In the genomic region with DNA sequence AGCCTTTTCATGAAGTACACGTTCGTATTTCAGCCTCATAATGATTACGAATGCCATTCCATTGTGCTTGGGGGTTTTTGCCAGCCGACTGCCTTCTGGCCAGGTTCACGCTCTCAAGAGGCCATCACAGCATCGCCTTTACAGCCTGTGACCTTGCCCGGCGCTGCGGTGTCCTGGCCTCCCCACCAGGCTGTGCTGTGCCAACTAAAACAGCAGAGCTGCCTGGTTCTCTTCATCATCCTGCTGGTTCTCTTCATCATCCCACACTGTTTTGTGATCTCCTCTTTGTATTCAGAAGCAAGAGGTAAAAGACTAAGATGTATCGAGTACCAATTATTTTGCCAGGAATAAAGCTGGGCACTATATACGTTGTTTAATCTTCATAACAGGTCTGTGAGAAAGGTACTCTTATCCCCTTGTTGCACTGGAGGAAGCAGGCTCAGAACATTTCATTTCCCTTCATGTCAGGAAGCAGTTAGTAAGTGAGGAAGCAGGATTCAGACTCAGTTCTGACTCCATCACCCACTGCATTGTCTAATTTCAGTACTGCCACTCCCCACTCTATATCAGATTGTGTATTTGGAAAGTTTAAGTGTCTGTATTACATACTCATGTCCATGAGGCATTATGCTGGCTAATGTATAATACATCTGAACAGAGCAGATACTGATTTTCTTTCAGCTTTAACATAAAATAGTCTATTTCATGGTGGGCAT, we compare ENCODE assay signal across 1 cellular context.
TF ChIP-seq lines count a peak whose summit lies in the region.

No MANE protein-coding gene starts in this region.

TF ChIP-seq in K562, 482 proteins besides CTCF, POLR2A, EP300 and RAD21 (continued from another document):
- TF ChIP-seq, protein P1, sequence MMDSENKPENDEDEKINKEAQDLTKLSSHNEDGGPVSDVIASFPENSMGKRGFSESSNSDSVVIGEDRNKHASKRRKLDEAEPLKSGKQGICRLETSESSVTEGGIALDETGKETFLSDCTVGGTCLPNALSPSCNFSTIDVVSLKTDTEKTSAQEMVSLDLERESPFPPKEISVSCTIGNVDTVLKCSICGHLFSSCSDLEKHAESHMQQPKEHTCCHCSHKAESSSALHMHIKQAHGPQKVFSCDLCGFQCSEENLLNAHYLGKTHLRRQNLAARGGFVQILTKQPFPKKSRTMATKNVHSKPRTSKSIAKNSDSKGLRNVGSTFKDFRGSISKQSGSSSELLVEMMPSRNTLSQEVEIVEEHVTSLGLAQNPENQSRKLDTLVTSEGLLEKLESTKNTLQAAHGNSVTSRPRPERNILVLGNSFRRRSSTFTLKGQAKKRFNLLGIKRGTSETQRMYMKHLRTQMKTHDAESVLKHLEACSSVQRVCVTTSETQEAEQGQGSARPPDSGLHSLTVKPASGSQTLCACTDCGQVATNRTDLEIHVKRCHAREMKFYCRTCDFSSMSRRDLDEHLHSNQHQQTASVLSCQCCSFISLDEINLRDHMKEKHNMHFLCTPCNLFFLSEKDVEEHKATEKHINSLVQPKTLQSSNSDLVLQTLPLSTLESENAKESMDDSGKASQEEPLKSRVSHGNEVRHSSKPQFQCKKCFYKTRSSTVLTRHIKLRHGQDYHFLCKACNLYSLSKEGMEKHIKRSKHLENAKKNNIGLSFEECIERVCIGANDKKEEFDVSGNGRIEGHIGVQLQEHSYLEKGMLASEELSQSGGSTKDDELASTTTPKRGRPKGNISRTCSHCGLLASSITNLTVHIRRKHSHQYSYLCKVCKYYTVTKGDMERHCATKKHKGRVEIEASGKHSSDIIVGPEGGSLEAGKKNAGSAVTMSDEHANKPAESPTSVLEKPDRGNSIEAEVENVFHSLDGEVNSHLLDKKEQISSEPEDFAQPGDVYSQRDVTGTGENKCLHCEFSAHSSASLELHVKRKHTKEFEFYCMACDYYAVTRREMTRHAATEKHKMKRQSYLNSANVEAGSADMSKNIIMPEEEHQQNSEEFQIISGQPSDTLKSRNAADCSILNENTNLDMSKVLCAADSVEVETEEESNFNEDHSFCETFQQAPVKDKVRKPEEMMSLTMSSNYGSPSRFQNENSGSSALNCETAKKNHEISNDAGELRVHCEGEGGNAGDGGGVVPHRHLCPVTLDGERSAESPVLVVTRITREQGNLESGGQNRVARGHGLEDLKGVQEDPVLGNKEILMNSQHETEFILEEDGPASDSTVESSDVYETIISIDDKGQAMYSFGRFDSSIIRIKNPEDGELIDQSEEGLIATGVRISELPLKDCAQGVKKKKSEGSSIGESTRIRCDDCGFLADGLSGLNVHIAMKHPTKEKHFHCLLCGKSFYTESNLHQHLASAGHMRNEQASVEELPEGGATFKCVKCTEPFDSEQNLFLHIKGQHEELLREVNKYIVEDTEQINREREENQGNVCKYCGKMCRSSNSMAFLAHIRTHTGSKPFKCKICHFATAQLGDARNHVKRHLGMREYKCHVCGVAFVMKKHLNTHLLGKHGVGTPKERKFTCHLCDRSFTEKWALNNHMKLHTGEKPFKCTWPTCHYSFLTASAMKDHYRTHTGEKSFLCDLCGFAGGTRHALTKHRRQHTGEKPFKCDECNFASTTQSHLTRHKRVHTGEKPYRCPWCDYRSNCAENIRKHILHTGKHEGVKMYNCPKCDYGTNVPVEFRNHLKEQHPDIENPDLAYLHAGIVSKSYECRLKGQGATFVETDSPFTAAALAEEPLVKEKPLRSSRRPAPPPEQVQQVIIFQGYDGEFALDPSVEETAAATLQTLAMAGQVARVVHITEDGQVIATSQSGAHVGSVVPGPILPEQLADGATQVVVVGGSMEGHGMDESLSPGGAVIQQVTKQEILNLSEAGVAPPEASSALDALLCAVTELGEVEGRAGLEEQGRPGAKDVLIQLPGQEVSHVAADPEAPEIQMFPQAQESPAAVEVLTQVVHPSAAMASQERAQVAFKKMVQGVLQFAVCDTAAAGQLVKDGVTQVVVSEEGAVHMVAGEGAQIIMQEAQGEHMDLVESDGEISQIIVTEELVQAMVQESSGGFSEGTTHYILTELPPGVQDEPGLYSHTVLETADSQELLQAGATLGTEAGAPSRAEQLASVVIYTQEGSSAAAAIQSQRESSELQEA (IDR thresholded peaks at IDR 0.05; ENCODE audit: low read depth), result no peak
- TF ChIP-seq ZNF589 (CRISPR knock-in tag; IDR thresholded peaks at IDR 0.05; ENCODE audit: low read depth) (no peak), FOXA3 (CRISPR knock-in tag; conservative IDR thresholded peaks at IDR 0.05 in 1 of 2, IDR thresholded peaks at IDR 0.05 in 1 of 2) (no peak), SMARCA5 (IDR thresholded peaks at IDR 0.05) (no peak)
- TF ChIP-seq, protein P2, sequence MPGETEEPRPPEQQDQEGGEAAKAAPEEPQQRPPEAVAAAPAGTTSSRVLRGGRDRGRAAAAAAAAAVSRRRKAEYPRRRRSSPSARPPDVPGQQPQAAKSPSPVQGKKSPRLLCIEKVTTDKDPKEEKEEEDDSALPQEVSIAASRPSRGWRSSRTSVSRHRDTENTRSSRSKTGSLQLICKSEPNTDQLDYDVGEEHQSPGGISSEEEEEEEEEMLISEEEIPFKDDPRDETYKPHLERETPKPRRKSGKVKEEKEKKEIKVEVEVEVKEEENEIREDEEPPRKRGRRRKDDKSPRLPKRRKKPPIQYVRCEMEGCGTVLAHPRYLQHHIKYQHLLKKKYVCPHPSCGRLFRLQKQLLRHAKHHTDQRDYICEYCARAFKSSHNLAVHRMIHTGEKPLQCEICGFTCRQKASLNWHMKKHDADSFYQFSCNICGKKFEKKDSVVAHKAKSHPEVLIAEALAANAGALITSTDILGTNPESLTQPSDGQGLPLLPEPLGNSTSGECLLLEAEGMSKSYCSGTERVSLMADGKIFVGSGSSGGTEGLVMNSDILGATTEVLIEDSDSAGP (CRISPR knock-in tag; IDR thresholded peaks at IDR 0.05), result no peak
- TF ChIP-seq, protein P3, sequence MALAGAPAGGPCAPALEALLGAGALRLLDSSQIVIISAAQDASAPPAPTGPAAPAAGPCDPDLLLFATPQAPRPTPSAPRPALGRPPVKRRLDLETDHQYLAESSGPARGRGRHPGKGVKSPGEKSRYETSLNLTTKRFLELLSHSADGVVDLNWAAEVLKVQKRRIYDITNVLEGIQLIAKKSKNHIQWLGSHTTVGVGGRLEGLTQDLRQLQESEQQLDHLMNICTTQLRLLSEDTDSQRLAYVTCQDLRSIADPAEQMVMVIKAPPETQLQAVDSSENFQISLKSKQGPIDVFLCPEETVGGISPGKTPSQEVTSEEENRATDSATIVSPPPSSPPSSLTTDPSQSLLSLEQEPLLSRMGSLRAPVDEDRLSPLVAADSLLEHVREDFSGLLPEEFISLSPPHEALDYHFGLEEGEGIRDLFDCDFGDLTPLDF (CRISPR knock-in tag; IDR thresholded peaks at IDR 0.05), result no peak
- TF ChIP-seq, protein P4, sequence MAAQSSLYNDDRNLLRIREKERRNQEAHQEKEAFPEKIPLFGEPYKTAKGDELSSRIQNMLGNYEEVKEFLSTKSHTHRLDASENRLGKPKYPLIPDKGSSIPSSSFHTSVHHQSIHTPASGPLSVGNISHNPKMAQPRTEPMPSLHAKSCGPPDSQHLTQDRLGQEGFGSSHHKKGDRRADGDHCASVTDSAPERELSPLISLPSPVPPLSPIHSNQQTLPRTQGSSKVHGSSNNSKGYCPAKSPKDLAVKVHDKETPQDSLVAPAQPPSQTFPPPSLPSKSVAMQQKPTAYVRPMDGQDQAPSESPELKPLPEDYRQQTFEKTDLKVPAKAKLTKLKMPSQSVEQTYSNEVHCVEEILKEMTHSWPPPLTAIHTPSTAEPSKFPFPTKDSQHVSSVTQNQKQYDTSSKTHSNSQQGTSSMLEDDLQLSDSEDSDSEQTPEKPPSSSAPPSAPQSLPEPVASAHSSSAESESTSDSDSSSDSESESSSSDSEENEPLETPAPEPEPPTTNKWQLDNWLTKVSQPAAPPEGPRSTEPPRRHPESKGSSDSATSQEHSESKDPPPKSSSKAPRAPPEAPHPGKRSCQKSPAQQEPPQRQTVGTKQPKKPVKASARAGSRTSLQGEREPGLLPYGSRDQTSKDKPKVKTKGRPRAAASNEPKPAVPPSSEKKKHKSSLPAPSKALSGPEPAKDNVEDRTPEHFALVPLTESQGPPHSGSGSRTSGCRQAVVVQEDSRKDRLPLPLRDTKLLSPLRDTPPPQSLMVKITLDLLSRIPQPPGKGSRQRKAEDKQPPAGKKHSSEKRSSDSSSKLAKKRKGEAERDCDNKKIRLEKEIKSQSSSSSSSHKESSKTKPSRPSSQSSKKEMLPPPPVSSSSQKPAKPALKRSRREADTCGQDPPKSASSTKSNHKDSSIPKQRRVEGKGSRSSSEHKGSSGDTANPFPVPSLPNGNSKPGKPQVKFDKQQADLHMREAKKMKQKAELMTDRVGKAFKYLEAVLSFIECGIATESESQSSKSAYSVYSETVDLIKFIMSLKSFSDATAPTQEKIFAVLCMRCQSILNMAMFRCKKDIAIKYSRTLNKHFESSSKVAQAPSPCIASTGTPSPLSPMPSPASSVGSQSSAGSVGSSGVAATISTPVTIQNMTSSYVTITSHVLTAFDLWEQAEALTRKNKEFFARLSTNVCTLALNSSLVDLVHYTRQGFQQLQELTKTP (IDR thresholded peaks at IDR 0.05; ENCODE audit: low read depth in 1 of 2, partially characterized antibody in 2 of 2), result no peak
